ENCODE assay signal across 19 cellular contexts in the genomic region with DNA sequence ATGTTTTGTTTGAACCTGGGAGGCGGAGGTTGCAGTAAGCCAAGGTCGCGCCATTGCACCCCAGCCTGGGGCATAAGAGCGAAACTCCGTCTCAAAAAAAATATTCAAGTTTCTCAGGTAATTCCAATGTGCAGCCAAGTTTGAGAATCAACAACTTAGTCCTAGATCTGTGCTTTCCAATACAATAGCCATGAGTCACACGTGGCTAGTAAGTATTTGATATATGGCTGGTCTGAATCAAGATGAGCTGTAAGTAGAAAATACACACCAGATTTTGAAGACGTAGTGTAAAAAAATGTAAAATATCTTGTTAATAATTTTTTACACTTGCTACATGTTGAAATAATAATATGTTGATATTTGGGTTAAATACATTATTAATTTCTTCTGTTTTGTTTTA. TPM values are rescaled to one million over a fixed set of nuclear protein-coding genes. Genes with fewer than 3 reads are reported as not detected.
DNase-seq lines count a peak whose midpoint lies in the region; ATAC-seq, FAIRE-seq and TF ChIP-seq lines count a peak whose summit lies in the region.
"Had no signal": no experiment of that assay in that cellular context is flagged by ENCODE, and none has a peak within 500 bp of the region (broad histone marks: within the 10 kb centered on the region; RNA-seq: fewer than 3 reads in every experiment).

No MANE protein-coding gene starts in this region.

- H3K9me3 ChIP-seq in A549 (no peaks in the 10 kb centered on the region), osteoblast (ENCODE audit: low read depth, low read length) (no peaks in the 10 kb centered on the region)
- H3K9me3 ChIP-seq: HAP-1 had no signal

- H3K27ac ChIP-seq in A549 (no peak overlapping the region), osteoblast (ENCODE audit: low read depth, low read length) (no peak overlapping the region)
- H3K27ac ChIP-seq: BLaER1 treated with 17β-estradiol and CSF1 and Interleukin-3, amounts not matched to agents 10 nM and 100 nM; HL-60 had no signal

- WGBS in A549 (ENCODE audit: missing lambda C conversion rate) = 61% methylated on average over 7 of the region's 7 CpGs

- no peak overlapping the region for H3K4me2 ChIP-seq in A549
- no peak overlapping the region for H3K4me2 ChIP-seq in osteoblast (ENCODE audit: insufficient read depth, low read length)
- H3K4me2 ChIP-seq: BLaER1 treated with 17β-estradiol and CSF1 and Interleukin-3, amounts not matched to agents 10 nM and 100 nM had no signal

- TF ChIP-seq CTCF in A549 (IDR thresholded peaks at IDR 0.05) (no peak), osteoblast (IDR thresholded peaks at IDR 0.05; ENCODE audit: extremely low read depth, low read depth, low read length) (no peak)

- no peak for TF ChIP-seq RAD21 in A549 (conservative IDR thresholded peaks at IDR 0.05 in 1 of 2, IDR thresholded peaks at IDR 0.05 in 1 of 2)

- H3K4me3 ChIP-seq in A549 (no peak overlapping the region), osteoblast (ENCODE audit: insufficient read depth, low read length) (no peak overlapping the region)
- H3K4me3 ChIP-seq: BLaER1 treated with 17β-estradiol and CSF1 and Interleukin-3, amounts not matched to agents 10 nM and 100 nM; HAP-1 had no signal

- peaks cover 3% of the 10 kb centered on the region for H3K27me3 ChIP-seq in osteoblast (ENCODE audit: insufficient read depth, low read length)
- H3K27me3 ChIP-seq: BLaER1 treated with 17β-estradiol and CSF1 and Interleukin-3, amounts not matched to agents 10 nM and 100 nM had no signal

- no peaks in the 10 kb centered on the region for H3K36me3 ChIP-seq in osteoblast (ENCODE audit: insufficient read depth, low read length)
- H3K36me3 ChIP-seq: BLaER1 treated with 17β-estradiol and CSF1 and Interleukin-3, amounts not matched to agents 10 nM and 100 nM; HAP-1 had no signal

- H3K79me2 ChIP-seq in osteoblast (ENCODE audit: insufficient read depth, low read length) = no peaks in the 10 kb centered on the region

- no peak for ATAC-seq in A549
- no peak for ATAC-seq in GM18511 (IDR thresholded peaks at IDR 0.05; ENCODE audit: unreplicated experiment)
- ATAC-seq in HG03378 (IDR thresholded peaks at IDR 0.05; ENCODE audit: unreplicated experiment) = no peak

- no peaks in the 10 kb centered on the region for H3K4me1 ChIP-seq in A549
- H3K4me1 ChIP-seq in osteoblast (ENCODE audit: insufficient read depth, low read length) = no peaks in the 10 kb centered on the region
- H3K4me1 ChIP-seq: HAP-1 had no signal

- FAIRE-seq in A549 (lab: Jason Lieb, UNC) (peak; percentile 32), endometrium (lab: Jason Lieb, UNC) (peak; percentile 88), frontal cortex (lab: Jason Lieb, UNC) (peak; percentile 75)

- POLR2A ChIA-PET in A549 (lab: Yijun Ruan, JAX) = no interaction called here

- TF ChIP-seq EP300 in A549 (IDR thresholded peaks at IDR 0.05) = no peak

- CTCF ChIA-PET in A549 (lab: Yijun Ruan, JAX) = no interaction called here

- TF ChIP-seq POLR2A in A549 (IDR thresholded peaks at IDR 0.05; ENCODE audit: low read length) = no peak

- DNase-seq in A549 (ENCODE audit: low read depth in 1 of 2, low spot score in 1 of 2) (no peak), HCEC 1CT (peak; percentile 5), frontal cortex (ENCODE audit: low spot score in 2 of 2) (no peak), RPMI8226 (no peak), osteoblast (ENCODE audit: insufficient read length, low spot score, missing footprints) (no peak)
- DNase-seq: 8988T; ACHN; Calu3; CD4-positive, CD25-positive, alpha-beta regulatory T cell; DND-41; GF-D8; GOT3; HFFc6 had no signal

- H2AFZ ChIP-seq in osteoblast (ENCODE audit: low read length) = no peak overlapping the region

- no peaks in the 10 kb centered on the region for H4K20me1 ChIP-seq in osteoblast (ENCODE audit: insufficient read depth, low read length)
- H4K20me1 ChIP-seq: BLaER1 treated with 17β-estradiol and CSF1 and Interleukin-3, amounts not matched to agents 10 nM and 100 nM had no signal

TF ChIP-seq in A549, 52 proteins besides CTCF, POLR2A, EP300 and RAD21:
- TF ChIP-seq NR3C1 (IDR thresholded peaks at IDR 0.05) (no peak), HDAC2 (IDR thresholded peaks at IDR 0.05) (no peak)

RNA-seq across cellular contexts. Expression of a gene that starts 35.0 kb away (rescaled TPM):
- 47.1 and 51.5 TPM in 2 replicates for polyA plus RNA-seq in A549 (2011; rRNA removed)
- 12.8 and 15.7 TPM in 2 replicates for polyA plus RNA-seq in A549 (2012; cell fraction: cytosol; rRNA removed)
- 19.1 and 28.2 TPM in 2 replicates for polyA plus RNA-seq in A549 (2012; cell fraction: nucleus; rRNA removed)
- polyA plus RNA-seq in A549 (2017; fragmentation: RNase III; extraction: RNeasy Plus Mini Kit Qiagen cat#74134 plus additional on column Dnase treatment) = 16.3 TPM in 3 replicates
- 60.0 and 63.8 TPM in 2 replicates for polyA minus RNA-seq in A549 (2011; rRNA and poly(A)+ RNA removed)
- total RNA-seq in frontal cortex = 52.2 TPM
- total RNA-seq in osteoblast = 17.4 and 18.9 TPM in 2 replicates
